Comparison of ENCODE assay signal across 3 cellular contexts in genomic region chr4:59968796-59969195, GRCh38.
"Had no signal": no experiment of that assay in that cellular context is flagged by ENCODE, and none has a peak within 500 bp of the region (broad histone marks: within the 10 kb centered on the region; RNA-seq: fewer than 3 reads in every experiment).

No MANE protein-coding gene starts in this region.

- DNase-seq: GDM1, GF-D8 had no signal

- ATAC-seq: GM12878 had no signal

- H3K4me3 ChIP-seq: GM12878 had no signal
